Comparison of ENCODE assay signal across 22 cellular contexts in the genomic region with DNA sequence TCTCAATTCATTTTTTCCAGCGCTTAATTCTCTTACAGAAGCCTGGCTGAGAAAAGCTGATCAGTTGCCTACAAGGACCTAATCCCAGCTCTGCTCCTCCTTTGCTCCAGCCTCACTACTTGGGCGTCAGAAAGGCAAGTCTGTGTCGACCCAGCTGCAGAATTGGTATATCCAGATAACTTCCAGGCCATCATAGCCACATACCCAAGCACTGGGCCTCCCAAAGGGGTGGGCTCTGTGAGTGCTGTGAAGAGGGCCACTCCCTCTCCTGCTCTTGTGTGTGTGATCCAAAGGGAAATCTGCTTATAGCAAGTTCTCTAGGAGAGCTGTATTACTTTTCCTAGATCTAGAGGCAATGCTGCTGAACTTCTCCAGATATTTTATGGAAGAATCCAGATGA. TPM values are rescaled to one million over a fixed set of nuclear protein-coding genes. Genes with fewer than 3 reads are reported as not detected.
DNase-seq lines count a peak whose midpoint lies in the region; ATAC-seq and TF ChIP-seq lines count a peak whose summit lies in the region.
"Had no signal": no experiment of that assay in that cellular context is flagged by ENCODE, and none has a peak within 500 bp of the region (broad histone marks: within the 10 kb centered on the region; RNA-seq: fewer than 3 reads in every experiment).

No MANE protein-coding gene starts in this region.

- peak overlapping the region; percentile 26 for H2BK5ac ChIP-seq in IMR-90 (ENCODE audit: low read depth, low read length, poor library complexity, severe bottlenecking)

- H3K27ac ChIP-seq in IMR-90 (ENCODE audit: insufficient read depth, low read length): no peak overlapping the region
- H3K27ac ChIP-seq in ascending aorta: peak overlapping the region; percentile 81 to 94
- H3K27ac ChIP-seq in psoas muscle: peak overlapping the region; percentile 50
- H3K27ac ChIP-seq in tibial artery: peak overlapping the region; percentile 62 to 95
- H3K27ac ChIP-seq: RWPE1 had no signal

- H3K56ac ChIP-seq in IMR-90 (ENCODE audit: extremely low read depth, insufficient read depth, low read length): no peak overlapping the region

- no peak overlapping the region for H2AFZ ChIP-seq in IMR-90 (replicated peaks; ENCODE audit: low read length, poor library complexity)
- H2AFZ ChIP-seq: GM23338 had no signal

- DNase-seq in IMR-90: no peak
- no peak for DNase-seq in ascending aorta (ENCODE audit: low spot score in 2 of 2)
- no peak for DNase-seq in psoas muscle
- no peak for DNase-seq in tibial artery
- no peak for DNase-seq in NCI-H146 (lab: John Stamatoyannopoulos, UW)
- no peak for DNase-seq in germinal center (ENCODE audit: low spot score)
- no peak for DNase-seq in DMS 273 (lab: John Stamatoyannopoulos, UW; ENCODE audit: unreplicated experiment)
- no peak for DNase-seq in NCI-H1417 (lab: John Stamatoyannopoulos, UW)
- DNase-seq: DMS53, H9, Kasumi-1, NCI-H1092 treated with DMSO at 0.1 percent for 48 hours, NCI-H2029, NCI-H446 treated with DMSO at 0.1 percent for 48 hours, NCI-H526, SHP77 treated with DMSO at 0.1 percent for 48 hours had no signal

- no peak for ATAC-seq in IMR-90 (ENCODE audit: low read depth)
- no peak for ATAC-seq in psoas muscle
- ATAC-seq: GM23338, Panc1 had no signal

- 100% methylated on average over 1 of the region's 3 CpGs; no CpG with 5 or more reads in 1 of the 2 experiments for WGBS in IMR-90 (ENCODE audit: extremely low coverage in 2 of 2, insufficient read length in 1 of 2), 2 experiments
- 84 to 92% (median 86%) methylated on average over 3 of the region's 3 CpGs for WGBS in psoas muscle, 3 donors

- H3K4me1 ChIP-seq in IMR-90 (ENCODE audit: control insufficient read depth, insufficient read depth, low read length) (peaks cover 8% of the 10 kb centered on the region), ascending aorta (peaks cover 12 to 68% of the 10 kb centered on the region in 2 donors), psoas muscle (peaks cover 17% of the 10 kb centered on the region), tibial artery (peaks cover 8 to 97% (median 62%) of the 10 kb centered on the region in 4 donors)

- no peak overlapping the region for H3K9ac ChIP-seq in IMR-90 (ENCODE audit: low read depth, low read length)

- H3K4me2 ChIP-seq in IMR-90 (ENCODE audit: low read depth, low read length): no peak overlapping the region
- H3K4me2 ChIP-seq: GM23338 had no signal

- intact Hi-C loops in IMR-90 (cut with micrococcal nuclease) (no loop called here), ascending aorta (cut with DNase I) (no loop called here), psoas muscle (cut with DNase I) (no loop called here), tibial artery (cut with DNase I; ENCODE audit: low total_unique reads) (no loop called here)

- H3K4ac ChIP-seq in IMR-90 (ENCODE audit: low read depth, low read length): no peak overlapping the region

- dilution Hi-C loops in IMR-90 (cut with HindIII; ENCODE audit: low sequenced_read_pairs, unreplicated experiment): no loop called here

- no peak overlapping the region for H2BK20ac ChIP-seq in IMR-90 (ENCODE audit: low read depth, low read length)

- H3K9me3 ChIP-seq in IMR-90 (ENCODE audit: control insufficient read depth, insufficient read depth, low read length) (no peaks in the 10 kb centered on the region), ascending aorta (no peaks in the 10 kb centered on the region), psoas muscle (no peaks in the 10 kb centered on the region), tibial artery (no peaks in the 10 kb centered on the region)

- no TSS peak for BruUV-seq in IMR-90 (replicated peaks; lab: Mats Ljungman, UMichigan)

- peaks cover 30% of the 10 kb centered on the region for H3K36me3 ChIP-seq in IMR-90 (ENCODE audit: control insufficient read depth, insufficient read depth, low read length)
- peaks cover 34 to 80% of the 10 kb centered on the region in 2 donors for H3K36me3 ChIP-seq in ascending aorta
- peaks cover 0 to 16% of the 10 kb centered on the region in 2 donors for H3K36me3 ChIP-seq in psoas muscle (ENCODE audit: insufficient read depth in 1 of 2, low read depth in 1 of 2)
- H3K36me3 ChIP-seq in tibial artery: peaks cover 39 to 77% (median 66%) of the 10 kb centered on the region in 3 donors

- no peak overlapping the region for H3K18ac ChIP-seq in IMR-90 (ENCODE audit: low read depth, low read length)

- H3K4me3 ChIP-seq in IMR-90 (ENCODE audit: insufficient read depth, low read depth, low read length) (no peak overlapping the region), ascending aorta (no peak overlapping the region), psoas muscle (no peak overlapping the region), tibial artery (no peak overlapping the region)
- H3K4me3 ChIP-seq: GM23338 had no signal

- H2BK120ac ChIP-seq in IMR-90 (ENCODE audit: low read depth, low read length): no peak overlapping the region

- H2BK15ac ChIP-seq in IMR-90 (ENCODE audit: low read depth, low read length): no peak overlapping the region; the same call in 2 of the 3 replicates

- no peak for TF ChIP-seq RAD21 in IMR-90 (IDR thresholded peaks at IDR 0.05; ENCODE audit: low read length)

- no peak overlapping the region for H4K8ac ChIP-seq in IMR-90 (ENCODE audit: low read depth in 2 of 2, low read length in 2 of 2)

- no peaks in the 10 kb centered on the region for H4K20me1 ChIP-seq in IMR-90 (ENCODE audit: insufficient read depth, low read length)

- CTCF ChIA-PET in IMR-90 (lab: Yijun Ruan, JAX): no interaction called here

- TF ChIP-seq CTCF in IMR-90 (conservative IDR thresholded peaks at IDR 0.05; ENCODE audit: low read depth, low read length): no peak
- TF ChIP-seq CTCF in ascending aorta (IDR thresholded peaks at IDR 0.05): no peak
- no peak for TF ChIP-seq CTCF in psoas muscle (IDR thresholded peaks at IDR 0.05)
- TF ChIP-seq CTCF in tibial artery (IDR thresholded peaks at IDR 0.05): no peak

- H2AK5ac ChIP-seq in IMR-90 (ENCODE audit: low read depth, low read length): no peak overlapping the region

- H3K27me3 ChIP-seq in IMR-90 (ENCODE audit: control insufficient read depth, insufficient read depth, low read length) (no peaks in the 10 kb centered on the region), ascending aorta (no peaks in the 10 kb centered on the region), psoas muscle (ENCODE audit: insufficient read depth in 3 of 3, low read length in 2 of 3) (no peaks in the 10 kb centered on the region), tibial artery (no peaks in the 10 kb centered on the region)

- TF ChIP-seq POLR2A in IMR-90 (IDR thresholded peaks at IDR 0.05; ENCODE audit: low read depth, low read length): no peak

- H3K79me1 ChIP-seq in IMR-90 (ENCODE audit: low read depth in 1 of 2, low read length in 2 of 2): peaks cover 33 to 64% of the 10 kb centered on the region in 2 experiments

- no peak overlapping the region for H4K91ac ChIP-seq in IMR-90 (ENCODE audit: insufficient read depth, low read depth, low read length)

- POLR2A ChIA-PET in IMR-90 (lab: Charles Lee; ENCODE audit: unreplicated experiment): no interaction called here

- no peak overlapping the region for H4K5ac ChIP-seq in IMR-90 (ENCODE audit: low read depth, low read length)

- H3K23ac ChIP-seq in IMR-90 (ENCODE audit: low read depth, low read length): no peak overlapping the region

- no peak overlapping the region; the same call in 1 of the 2 replicates for H3K14ac ChIP-seq in IMR-90 (replicated peaks; ENCODE audit: low read depth, low read length)

- peaks cover 11% of the 10 kb centered on the region; the same call in 1 of the 2 replicates for H3K9me1 ChIP-seq in IMR-90 (ENCODE audit: insufficient read depth, low read length)

- H2AK9ac ChIP-seq in IMR-90 (replicated peaks; ENCODE audit: low read depth, low read length, poor library complexity): peak overlapping the region; percentile 71

- in situ Hi-C loops in IMR-90 (cut with MboI; ENCODE audit: low sequenced_read_pairs): no loop called here

TF ChIP-seq in IMR-90, 13 proteins besides CTCF, POLR2A, EP300 and RAD21 (continues in another document):
- TF ChIP-seq, protein P1, sequence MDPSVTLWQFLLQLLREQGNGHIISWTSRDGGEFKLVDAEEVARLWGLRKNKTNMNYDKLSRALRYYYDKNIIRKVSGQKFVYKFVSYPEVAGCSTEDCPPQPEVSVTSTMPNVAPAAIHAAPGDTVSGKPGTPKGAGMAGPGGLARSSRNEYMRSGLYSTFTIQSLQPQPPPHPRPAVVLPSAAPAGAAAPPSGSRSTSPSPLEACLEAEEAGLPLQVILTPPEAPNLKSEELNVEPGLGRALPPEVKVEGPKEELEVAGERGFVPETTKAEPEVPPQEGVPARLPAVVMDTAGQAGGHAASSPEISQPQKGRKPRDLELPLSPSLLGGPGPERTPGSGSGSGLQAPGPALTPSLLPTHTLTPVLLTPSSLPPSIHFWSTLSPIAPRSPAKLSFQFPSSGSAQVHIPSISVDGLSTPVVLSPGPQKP (IDR thresholded peaks at IDR 0.05; ENCODE audit: borderline replicate concordance, low read depth, low read length): no peak

RNA-seq across cellular contexts. Expression of a gene that starts 18.1 kb away (rescaled TPM):
- 44.4 and 53.2 TPM in 2 replicates for total RNA-seq in IMR-90 (2012; rRNA removed)
- polyA plus RNA-seq in IMR-90 (2012; rRNA removed): 48.6 and 51.7 TPM in 2 replicates
- 25.9 and 44.1 TPM in 2 replicates for polyA plus RNA-seq in IMR-90 (2012; cell fraction: cytosol; rRNA removed)
- 52.3 and 60.1 TPM in 2 replicates for polyA plus RNA-seq in IMR-90 (2012; cell fraction: nucleus; rRNA removed; ENCODE audit: low replicate concordance)
- total RNA-seq in ascending aorta: 316 TPM
- total RNA-seq in psoas muscle: 10 to 100 TPM; 12.8 to 45.4 (median 24.6) TPM
- 10 to 100 TPM in 2 of 3 donors, 1 to 10 TPM in 1; 4.9 to 15.5 (median 11.4) TPM for polyA plus RNA-seq in psoas muscle
- total RNA-seq: A172, HT-29, OCI-LY7 had no signal

RNA-seq across cellular contexts. Expression of a gene that starts 27.0 kb away (rescaled TPM):
- 87.3 and 114 TPM in 2 replicates for total RNA-seq in IMR-90 (2012; rRNA removed)
- polyA plus RNA-seq in IMR-90 (2012; rRNA removed): 66.4 and 80.4 TPM in 2 replicates
- 12.3 and 24.1 TPM in 2 replicates for polyA plus RNA-seq in IMR-90 (2012; cell fraction: cytosol; rRNA removed)
- polyA plus RNA-seq in IMR-90 (2012; cell fraction: nucleus; rRNA removed; ENCODE audit: low replicate concordance): 11.6 and 52.0 TPM in 2 replicates
- 7.9 TPM for total RNA-seq in ascending aorta
- total RNA-seq in psoas muscle: 100 to 1,000 TPM in 1 of 4 donors, 10 to 100 TPM in 3; 45.4 to 132 (median 68.4) TPM
- polyA plus RNA-seq in psoas muscle: 100 to 1,000 TPM in 2 of 3 donors, 10 to 100 TPM in 1; 79.6 to 176 (median 163) TPM

RNA-seq across cellular contexts. Expression of a gene that starts 39.6 kb away (rescaled TPM):
- 10.0 and 11.1 TPM in 2 replicates for total RNA-seq in IMR-90 (2012; rRNA removed)
- polyA plus RNA-seq in IMR-90 (2012; rRNA removed): 34.8 and 47.8 TPM in 2 replicates
- polyA plus RNA-seq in IMR-90 (2012; cell fraction: cytosol; rRNA removed): 29.9 and 53.0 TPM in 2 replicates
- polyA plus RNA-seq in IMR-90 (2012; cell fraction: nucleus; rRNA removed; ENCODE audit: low replicate concordance): 15.0 and 28.3 TPM in 2 replicates
- 62.5 TPM for total RNA-seq in ascending aorta
- 100 to 1,000 TPM; 105 to 157 (median 137) TPM for total RNA-seq in psoas muscle
- polyA plus RNA-seq in psoas muscle: 100 to 1,000 TPM in 2 of 3 donors, 10 to 100 TPM in 1; 74.8 to 264 (median 151) TPM
- total RNA-seq: OCI-LY7 had no signal

RNA-seq across cellular contexts. Expression of a gene that starts 54.2 kb away (rescaled TPM):
- total RNA-seq in IMR-90 (2012; rRNA removed): 39.7 and 49.8 TPM in 2 replicates
- polyA plus RNA-seq in IMR-90 (2012; rRNA removed): 57.3 and 75.4 TPM in 2 replicates
- polyA plus RNA-seq in IMR-90 (2012; cell fraction: cytosol; rRNA removed): 51.9 and 58.2 TPM in 2 replicates
- polyA plus RNA-seq in IMR-90 (2012; cell fraction: nucleus; rRNA removed; ENCODE audit: low replicate concordance): 61.4 and 80.2 TPM in 2 replicates
- 106 TPM for total RNA-seq in ascending aorta
- total RNA-seq in psoas muscle: 10 to 100 TPM; 12.8 to 18.7 (median 14.6) TPM
- polyA plus RNA-seq in psoas muscle: 10 to 100 TPM in 1 of 3 donors, 1 to 10 TPM in 2; 6.2 to 16.9 (median 9.7) TPM
